ENCODE assay signal across 8 cellular contexts in the genomic region with DNA sequence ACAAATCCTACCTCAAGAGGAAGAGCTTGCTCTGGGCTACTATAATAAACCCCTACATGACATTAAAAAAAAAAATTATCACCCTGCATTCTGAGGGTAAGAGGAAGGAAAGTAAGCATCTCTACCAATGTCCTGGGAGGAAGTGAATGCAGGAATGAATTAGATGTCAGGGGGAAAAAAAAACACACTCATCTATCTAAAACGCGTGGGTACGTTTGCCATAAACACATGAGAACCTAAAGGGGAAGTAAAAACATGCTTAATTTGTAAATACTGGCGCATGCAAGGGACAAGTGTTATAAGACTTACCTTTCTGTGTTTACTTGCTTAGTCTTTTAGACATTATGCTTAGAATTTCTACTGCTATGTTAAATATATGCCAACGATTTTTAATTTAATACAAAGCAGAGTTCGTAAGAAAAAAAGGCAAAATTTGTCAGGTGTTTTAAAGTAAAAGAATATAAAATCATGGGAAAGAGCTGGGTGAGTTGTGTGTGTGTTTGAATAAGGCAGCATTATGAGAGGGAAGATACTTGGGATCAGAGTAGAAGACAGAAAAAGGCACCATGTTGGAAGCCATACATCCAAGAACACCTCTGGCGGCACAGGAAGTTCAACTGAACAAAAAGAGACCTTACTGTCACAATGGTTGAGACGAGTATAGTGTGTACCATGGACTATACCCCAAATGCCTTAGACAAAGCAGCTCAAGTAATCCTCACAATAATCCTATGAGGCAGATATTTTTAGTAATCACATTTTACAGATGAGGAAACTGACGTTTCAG. TPM values are rescaled to one million over a fixed set of nuclear protein-coding genes. Genes with fewer than 3 reads are reported as not detected.
DNase-seq lines count a peak whose midpoint lies in the region; ATAC-seq and FAIRE-seq lines count a peak whose summit lies in the region.

No MANE protein-coding gene starts in this region.

- no peak for ATAC-seq in T-cell (replicated peaks in 1 of 4)
- ATAC-seq in GM21423 (IDR thresholded peaks at IDR 0.05; ENCODE audit: unreplicated experiment) = no peak

- peak overlapping the region in 2 of 3 donors; percentile 78 to 84 for H3K4me3 Mint-ChIP-seq in T-cell
- H3K4me3 Mint-ChIP-seq in immature natural killer cell = peak overlapping the region; percentile 86 to 94 (median 88)

- H3K9me3 ChIP-seq in BLaER1 treated with 17β-estradiol and CSF1 and Interleukin-3, amounts not matched to agents 10 nM and 100 nM (replicated peaks in 1 of 11) = no peaks in the 10 kb centered on the region

- FAIRE-seq in GM19239 (lab: Jason Lieb, UNC) = peak; percentile 85

- H3K4me2 ChIP-seq in BLaER1 treated with 17β-estradiol and CSF1 and Interleukin-3, amounts not matched to agents 10 nM and 100 nM = peak overlapping the region; percentile 85 to 99 (median 94)

- peak overlapping the region; percentile 74 to 95 (median 86); a peak in 18 of 20 replicates for H3K4me3 ChIP-seq in BLaER1 treated with 17β-estradiol and CSF1 and Interleukin-3, amounts not matched to agents 10 nM and 100 nM

- H3K27me3 Mint-ChIP-seq in T-cell = no peaks in the 10 kb centered on the region
- peaks cover 0 to 2% (median 0%) of the 10 kb centered on the region in 3 donors for H3K27me3 Mint-ChIP-seq in immature natural killer cell (ENCODE audit: low read depth in 3 of 3)

- H3K36me3 Mint-ChIP-seq in T-cell = peaks cover 8% of the 10 kb centered on the region
- H3K36me3 Mint-ChIP-seq in immature natural killer cell = no peaks in the 10 kb centered on the region

- peak overlapping the region in 4 of 11 experiments; percentile 3 to 94 (median 88); a peak in 5 of 22 replicates for H3K27ac ChIP-seq in BLaER1 treated with 17β-estradiol and CSF1 and Interleukin-3, amounts not matched to agents 10 nM and 100 nM

- CTCF ChIA-PET in T-cell (lab: Charles Lee) = no interaction called here

- H3K9ac ChIP-seq in BLaER1 treated with 17β-estradiol and CSF1 and Interleukin-3, amounts not matched to agents 10 nM and 100 nM = peak overlapping the region in 10 of 11 experiments; percentile 89 to 97 (median 94); a peak in 13 of 22 replicates

- H3K4me1 Mint-ChIP-seq in T-cell (peaks cover 34 to 50% (median 40%) of the 10 kb centered on the region in 3 donors), immature natural killer cell (peaks cover 24 to 27% of the 10 kb centered on the region in 2 donors)

- H3K4me1 ChIP-seq in BLaER1 treated with 17β-estradiol and CSF1 and Interleukin-3, amounts not matched to agents 10 nM and 100 nM = peaks cover 28 to 55% (median 34%) of the 10 kb centered on the region in 10 experiments

- POLR2A ChIA-PET in T-cell (lab: Charles Lee) = no interaction called here

- DNase-seq in GM19239 (ENCODE audit: insufficient read length, low spot score) (no peak), T-cell (no peak), immature natural killer cell (no peak), DMS53 (lab: John Stamatoyannopoulos, UW) (no peak), DMS 273 treated with DMSO at 0.1 percent for 48 hours (lab: John Stamatoyannopoulos, UW) (no peak)
- DNase-seq in activated CD8-positive, alpha-beta memory T cell treated with anti-CD3 and anti-CD28 coated beads for 24 hours = no peak

- no peaks in the 10 kb centered on the region for H4K20me1 ChIP-seq in BLaER1 treated with 17β-estradiol and CSF1 and Interleukin-3, amounts not matched to agents 10 nM and 100 nM

- H3K9me3 Mint-ChIP-seq in T-cell (no peaks in the 10 kb centered on the region), immature natural killer cell (no peaks in the 10 kb centered on the region)

- H3K27me3 ChIP-seq in BLaER1 treated with 17β-estradiol and CSF1 and Interleukin-3, amounts not matched to agents 10 nM and 100 nM = no peaks in the 10 kb centered on the region

- H3K36me3 ChIP-seq in BLaER1 treated with 17β-estradiol and CSF1 and Interleukin-3, amounts not matched to agents 10 nM and 100 nM = no peaks in the 10 kb centered on the region

- peak overlapping the region; percentile 37 to 75 for H3K27ac Mint-ChIP-seq in T-cell
- peak overlapping the region in 5 of 6 donors; percentile 83 to 92 (median 91) for H3K27ac Mint-ChIP-seq in immature natural killer cell

RNA-seq across cellular contexts. Expression of a gene that starts 1.5 kb away (rescaled TPM):
- 1 to 10 TPM; 6.6 to 8.9 (median 7.5) TPM for total RNA-seq in T-cell
- polyA plus RNA-seq in immature natural killer cell = 1 to 10 TPM; 2.4 to 4.6 (median 2.6) TPM

RNA-seq across cellular contexts. Expression of a gene that starts 1.8 kb away (rescaled TPM):
- total RNA-seq in T-cell = under 1 TPM in 4 of 5 donors, not detected in 1; 0.15 to 0.75 (median 0.33) TPM
- under 1 TPM in 1 of 3 donors, not detected in 2; 0.40 TPM for polyA plus RNA-seq in immature natural killer cell

RNA-seq across cellular contexts. Expression of a gene that starts 48.0 kb away (rescaled TPM):
- total RNA-seq in T-cell = 1 to 10 TPM in 3 of 5 donors, under 1 TPM in 2; 0.33 to 1.7 (median 1.2) TPM
- not detected for polyA plus RNA-seq in immature natural killer cell

RNA-seq across cellular contexts. Expression of a gene that starts 54.5 kb away (rescaled TPM):
- 10 to 100 TPM in 3 of 5 donors, 1 to 10 TPM in 2; 7.1 to 16.3 (median 13.6) TPM for total RNA-seq in T-cell
- polyA plus RNA-seq in immature natural killer cell = 1 to 10 TPM; 5.2 to 5.9 (median 5.6) TPM

RNA-seq across cellular contexts. Expression of a gene that starts 54.7 kb away (rescaled TPM):
- total RNA-seq in T-cell = 10 to 100 TPM; 11.4 to 14.3 (median 13.2) TPM
- polyA plus RNA-seq in immature natural killer cell = 1 to 10 TPM in 2 of 3 donors, under 1 TPM in 1; 0.36 to 3.1 (median 1.0) TPM
